8 cellular contexts compared by ENCODE assay signal in the genomic region with DNA sequence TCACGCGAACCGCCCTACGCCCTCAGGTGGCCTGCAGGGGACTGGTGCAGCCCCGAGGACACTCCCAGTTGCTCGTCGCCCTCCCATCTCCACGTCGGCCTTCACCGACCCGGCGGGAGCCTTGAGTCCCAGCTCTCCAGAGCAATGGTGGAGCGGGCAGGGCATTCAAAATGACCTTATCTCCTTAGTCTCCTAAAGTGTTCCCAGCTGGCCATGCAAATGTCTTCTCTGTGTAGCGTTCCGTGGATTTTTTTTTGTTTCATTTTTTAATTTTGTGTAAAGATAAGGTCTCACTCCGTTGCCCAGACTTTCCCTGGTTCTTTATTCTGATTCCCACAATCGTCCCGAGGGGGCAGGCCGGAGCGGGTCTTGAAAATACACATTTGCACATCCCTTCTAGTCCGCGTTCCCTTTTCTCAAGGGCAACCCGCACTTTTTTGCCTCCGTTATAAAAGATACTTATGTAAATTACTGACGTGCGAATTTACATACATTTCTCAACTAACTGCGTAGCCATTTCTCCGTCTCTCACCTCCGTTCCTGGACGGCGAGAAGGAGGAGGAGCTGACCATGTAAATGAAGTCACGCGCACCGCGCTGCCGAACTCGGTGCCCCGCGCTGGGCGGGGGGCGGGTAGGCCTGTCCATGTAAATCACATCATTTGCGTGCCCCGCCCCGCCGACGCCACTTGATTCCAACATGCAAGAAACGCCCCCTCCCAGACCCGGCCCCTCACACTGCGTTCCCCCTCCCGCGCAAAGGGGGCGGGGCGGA. TPM values are rescaled to one million over a fixed set of nuclear protein-coding genes. Genes with fewer than 3 reads are reported as not detected.
DNase-seq lines count a peak whose midpoint lies in the region; ATAC-seq and TF ChIP-seq lines count a peak whose summit lies in the region.

No MANE protein-coding gene starts in this region.

- H3K27me3 Mint-ChIP-seq in activated naive CD8-positive, alpha-beta T cell treated with anti-CD3 and anti-CD28 coated beads for 36 hours, result no peaks in the 10 kb centered on the region

- WGBS in ovary, 3 donors, result 0 to 1% (median 1%) methylated on average over 51 to 53 of the region's 53 CpGs
- 1 to 5% methylated on average over 46 to 52 of the region's 53 CpGs for WGBS in thyroid gland, 2 donors

- H3K9me3 ChIP-seq in ovary (no peaks in the 10 kb centered on the region), thyroid gland (no peaks in the 10 kb centered on the region)

- peak; percentile 81 for ATAC-seq in HG02642 (IDR thresholded peaks at IDR 0.05; ENCODE audit: poor library complexity, unreplicated experiment)
- peak; percentile 84 for ATAC-seq in Right ventricle myocardium superior (ENCODE audit: poor library complexity)

- peak overlapping the region; percentile 93 for H3K4me3 Mint-ChIP-seq in activated naive CD8-positive, alpha-beta T cell treated with anti-CD3 and anti-CD28 coated beads for 36 hours

- TF ChIP-seq POLR2A in ovary (IDR thresholded peaks at IDR 0.05) (peak; percentile 71), thyroid gland (IDR thresholded peaks at IDR 0.05) (peak; percentile 13 to 69)

- peak overlapping the region; percentile 95 for H3K27ac Mint-ChIP-seq in activated naive CD8-positive, alpha-beta T cell treated with anti-CD3 and anti-CD28 coated beads for 36 hours

- H3K4me1 ChIP-seq in ovary (ENCODE audit: insufficient read depth), result peaks cover 27% of the 10 kb centered on the region
- peaks cover 48 to 58% of the 10 kb centered on the region in 2 donors for H3K4me1 ChIP-seq in thyroid gland

- H3K27me3 ChIP-seq in ovary (no peaks in the 10 kb centered on the region), thyroid gland (no peaks in the 10 kb centered on the region)

- peak overlapping the region; percentile 79 for H3K4me3 ChIP-seq in ovary
- peak overlapping the region in 2 of 3 donors; percentile 11 to 26 for H3K4me3 ChIP-seq in thyroid gland (replicated peaks in 1 of 3)

- H3K36me3 ChIP-seq in ovary (no peaks in the 10 kb centered on the region), thyroid gland (peaks cover 8 to 11% of the 10 kb centered on the region in 2 donors)

- H3K4me1 Mint-ChIP-seq in activated naive CD8-positive, alpha-beta T cell treated with anti-CD3 and anti-CD28 coated beads for 36 hours, result peaks cover 51% of the 10 kb centered on the region

- DNase-seq in NCI-H1105 (lab: John Stamatoyannopoulos, UW), result peak; percentile 99
- DNase-seq in SKM-1 (lab: John Stamatoyannopoulos, UW; ENCODE audit: unreplicated experiment), result peak; percentile 97
- DNase-seq in activated naive CD8-positive, alpha-beta T cell treated with anti-CD3 and anti-CD28 coated beads for 36 hours, result peak; percentile 100
- DNase-seq in Right ventricle myocardium superior, result peak; percentile 100
- DNase-seq in ovary, result peak; percentile 100
- DNase-seq in thyroid gland, result peak; percentile 100

- no peaks in the 10 kb centered on the region for H3K9me3 Mint-ChIP-seq in activated naive CD8-positive, alpha-beta T cell treated with anti-CD3 and anti-CD28 coated beads for 36 hours

- TF ChIP-seq CTCF in GM12872 (IDR thresholded peaks at IDR 0.05; ENCODE audit: insufficient read depth, low read depth, low read length) (peak; percentile 49), ovary (IDR thresholded peaks at IDR 0.05) (peak; percentile 37 to 78 (median 75)), thyroid gland (IDR thresholded peaks at IDR 0.05) (peak in 5 of 6 experiments; percentile 44 to 76 (median 45))

- peaks cover 30% of the 10 kb centered on the region for H3K36me3 Mint-ChIP-seq in activated naive CD8-positive, alpha-beta T cell treated with anti-CD3 and anti-CD28 coated beads for 36 hours

- TF ChIP-seq EP300 in ovary (IDR thresholded peaks at IDR 0.05), result peak; percentile 77

- H3K27ac ChIP-seq in ovary (peak overlapping the region; percentile 42 to 83), thyroid gland (peak overlapping the region; percentile 82 to 93 (median 89))

- intact Hi-C loops in Right ventricle myocardium superior (cut with DNase I), result loop anchor here (1.0 kb wide), 1 partner anchor 20 kb away; a partner anchor contains a TSS
- intact Hi-C loops in ovary (cut with DNase I), result loop anchor here in 1 of 4 donors (2.0 kb wide), 1 partner anchor 48 kb away; a partner anchor contains a TSS
- intact Hi-C loops in thyroid gland (cut with DNase I), result no loop called here

RNA-seq across cellular contexts. Expression of a gene that starts 0.6 kb away (rescaled TPM):
- total RNA-seq in activated naive CD8-positive, alpha-beta T cell treated with anti-CD3 and anti-CD28 coated beads for 36 hours, result 100 to 1,000 TPM in 1 of 2 experiments, 10 to 100 TPM in 1; 97.2 to 100 TPM
- 65.4 TPM for total RNA-seq in Right ventricle myocardium superior
- total RNA-seq in ovary, result 100 to 1,000 TPM in 4 of 7 donors, 10 to 100 TPM in 3; 61.5 to 121 (median 102) TPM
- 10 to 100 TPM; 43.6 to 82.7 TPM for polyA plus RNA-seq in ovary
- 100 to 1,000 TPM in 2 of 4 donors, 10 to 100 TPM in 2; 94.2 to 120 (median 105) TPM for total RNA-seq in thyroid gland

RNA-seq across cellular contexts. Expression of a gene that starts 20.4 kb away (rescaled TPM):
- total RNA-seq in activated naive CD8-positive, alpha-beta T cell treated with anti-CD3 and anti-CD28 coated beads for 36 hours, result 10 to 100 TPM; 26.0 to 27.2 TPM
- total RNA-seq in Right ventricle myocardium superior (12.6 TPM), ovary (10 to 100 TPM in 6 of 7 donors, 1 to 10 TPM in 1; 9.1 to 32.9 (median 19.3) TPM), thyroid gland (10 to 100 TPM; 21.5 to 56.6 (median 31.5) TPM)
- 10 to 100 TPM in 1 of 2 donors, 1 to 10 TPM in 1; 6.5 to 18.9 TPM for polyA plus RNA-seq in ovary

RNA-seq across cellular contexts. Expression of a gene that starts 23.1 kb away (rescaled TPM):
- not detected for total RNA-seq in activated naive CD8-positive, alpha-beta T cell treated with anti-CD3 and anti-CD28 coated beads for 36 hours
- not detected for total RNA-seq in Right ventricle myocardium superior
- total RNA-seq in ovary, result 1 to 10 TPM in 5 of 7 donors, not detected in 2; 1.7 to 3.9 (median 2.6) TPM
- 1 to 10 TPM in 1 of 2 donors, not detected in 1; 1.9 TPM for polyA plus RNA-seq in ovary
- not detected for total RNA-seq in thyroid gland

RNA-seq across cellular contexts. Expression of a gene that starts 47.4 kb away (rescaled TPM):
- total RNA-seq in activated naive CD8-positive, alpha-beta T cell treated with anti-CD3 and anti-CD28 coated beads for 36 hours, result 100 to 1,000 TPM; 237 to 252 TPM
- total RNA-seq in Right ventricle myocardium superior, result 27.7 TPM
- total RNA-seq in ovary, result 10 to 100 TPM; 48.9 to 80.7 (median 72.4) TPM
- polyA plus RNA-seq in ovary, result 10 to 100 TPM; 56.4 to 83.9 TPM
- 10 to 100 TPM; 38.2 to 80.5 (median 55.1) TPM for total RNA-seq in thyroid gland

RNA-seq across cellular contexts. Expression of a gene that starts 48.1 kb away (rescaled TPM):
- 10 to 100 TPM; 13.8 to 15.6 TPM for total RNA-seq in activated naive CD8-positive, alpha-beta T cell treated with anti-CD3 and anti-CD28 coated beads for 36 hours
- 5.2 TPM for total RNA-seq in Right ventricle myocardium superior
- total RNA-seq in ovary, result 1 to 10 TPM; 2.1 to 6.5 (median 3.7) TPM
- polyA plus RNA-seq in ovary, result 1 to 10 TPM; 3.0 to 6.4 TPM
- total RNA-seq in thyroid gland, result 1 to 10 TPM; 3.3 to 8.5 (median 4.5) TPM

Comparison
In these comparisons a context has a peak if more than half of its experiments do, and no peak if none do; other contexts are left out.
1. Peak in every context shown above with its lines: DNase-seq, ATAC-seq, H3K4me3 ChIP-seq and H3K27ac ChIP-seq.